In genomic region chr1:19338323-19338762, GRCh38 we compare ENCODE assay signal across 15 cellular contexts. TPM values are rescaled to one million over a fixed set of nuclear protein-coding genes. Genes with fewer than 3 reads are reported as not detected.
DNase-seq lines count a peak whose midpoint lies in the region; FAIRE-seq and TF ChIP-seq lines count a peak whose summit lies in the region.
"Had no signal": no experiment of that assay in that cellular context is flagged by ENCODE, and none has a peak within 500 bp of the region (broad histone marks: within the 10 kb centered on the region; RNA-seq: fewer than 3 reads in every experiment).

No MANE protein-coding gene starts in this region.

- H3K79me1 ChIP-seq in H1 (ENCODE audit: low read depth, low read length) = no peaks in the 10 kb centered on the region

- no peak overlapping the region for H3K23ac ChIP-seq in H1 (ENCODE audit: insufficient read length)

- no peak for TF ChIP-seq EP300 in H1 (IDR thresholded peaks at IDR 0.05; ENCODE audit: borderline replicate concordance in 1 of 2, low read depth in 2 of 2, low read length in 2 of 2)

- H3K27ac ChIP-seq in H1 (ENCODE audit: low read depth, low read length) = peak overlapping the region; percentile 79; the same call in 1 of the 2 replicates
- H3K27ac ChIP-seq: coronary artery, psoas muscle had no signal

- peak overlapping the region; percentile 55 to 60 for H3K4me2 ChIP-seq in H1 (ENCODE audit: insufficient read depth in 1 of 2, low read depth in 2 of 2, low read length in 2 of 2)

- peak; percentile 62 for TF ChIP-seq RAD21 in H1 (IDR thresholded peaks at IDR 0.05 in 1 of 2, conservative IDR thresholded peaks at IDR 0.05 in 1 of 2; ENCODE audit: low read depth in 2 of 2, low read length in 2 of 2)

- H3K18ac ChIP-seq in H1 (ENCODE audit: extremely low read depth, low read length) = peak overlapping the region; percentile 80

- peak overlapping the region; percentile 63 for H3K4ac ChIP-seq in H1 (replicated peaks; ENCODE audit: insufficient read length, low read depth, low read length)

- H2BK5ac ChIP-seq in H1 (ENCODE audit: low read depth, low read length) = peak overlapping the region; percentile 89

- peak overlapping the region; percentile 73 for H4K5ac ChIP-seq in H1 (ENCODE audit: insufficient read length, low read depth, low read length)

- peak overlapping the region; percentile 46 for H3K4me3 Mint-ChIP-seq in mesothelial cell of epicardium
- H3K4me3 Mint-ChIP-seq: T-helper 1 cell treated with Interleukin-12 subunit alpha and Interleukin-12 subunit beta and Interleukin-4 antibody, amounts not matched to agents 30 μg/mL and 1 μg/mL, for 36 hours had no signal

- H3K4me3 ChIP-seq in H7 (ENCODE audit: insufficient read depth, low read depth, low read length) (peak overlapping the region; percentile 14), H1 (ENCODE audit: extremely low read depth in 1 of 4, insufficient read depth in 2 of 4, low read depth in 3 of 4, low read length in 4 of 4) (peak overlapping the region in 1 of 4 experiments; percentile 43; a peak in 2 of 8 replicates)
- H3K4me3 ChIP-seq: coronary artery, psoas muscle had no signal

- no peaks in the 10 kb centered on the region for H3K9me3 Mint-ChIP-seq in mesothelial cell of epicardium
- H3K9me3 Mint-ChIP-seq: T-helper 1 cell treated with Interleukin-12 subunit alpha and Interleukin-12 subunit beta and Interleukin-4 antibody, amounts not matched to agents 30 μg/mL and 1 μg/mL, for 36 hours had no signal

- CTCF ChIA-PET in H1 (lab: Charles Lee; ENCODE audit: partially characterized antibody) = interaction anchor here (0.8 to 5.1 kb wide), 14 partner anchors 11 to 338 kb away, joined by 3 to 25 read pairs (median 4); no protein-coding TSS in a partner anchor

- no peaks in the 10 kb centered on the region for H3K79me2 ChIP-seq in H1 (ENCODE audit: control insufficient read depth in 1 of 2, insufficient read depth in 2 of 2, low read length in 2 of 2)

- peaks cover 16% of the 10 kb centered on the region for H3K4me1 Mint-ChIP-seq in mesothelial cell of epicardium

- H3K27me3 Mint-ChIP-seq in mesothelial cell of epicardium (ENCODE audit: low read depth) = no peaks in the 10 kb centered on the region

- peak overlapping the region in 3 of 4 experiments; percentile 33 to 73 (median 38); a peak in 4 of 7 replicates for H3K9ac ChIP-seq in H1 (replicated peaks in 1 of 4; ENCODE audit: extremely low read depth in 1 of 4, low read depth in 3 of 4, low read length in 3 of 4)

- H2BK15ac ChIP-seq in H1 (ENCODE audit: low read length) = no peak overlapping the region

- peak overlapping the region; percentile 54 for H3K27ac Mint-ChIP-seq in mesothelial cell of epicardium
- H3K27ac Mint-ChIP-seq: T-helper 1 cell treated with Interleukin-12 subunit alpha and Interleukin-12 subunit beta and Interleukin-4 antibody, amounts not matched to agents 30 μg/mL and 1 μg/mL, for 36 hours had no signal

- H3K36me3 ChIP-seq in H7 (replicated peaks; ENCODE audit: control insufficient read depth, insufficient read depth, low read length) (peaks cover 5% of the 10 kb centered on the region), H1 (ENCODE audit: control insufficient read depth in 2 of 4, insufficient read depth in 4 of 4, low read length in 3 of 4) (peaks cover 0 to 7% (median 2%) of the 10 kb centered on the region in 4 experiments; a peak in 3 of 8 replicates)

- peak; percentile 30 to 60 for TF ChIP-seq POLR2A in H1 (IDR thresholded peaks at IDR 0.05; ENCODE audit: control extremely low read depth in 1 of 2, low read depth in 2 of 2, low read length in 2 of 2)
- TF ChIP-seq POLR2A in H54 (IDR thresholded peaks at IDR 0.05; ENCODE audit: low read depth, low read length) = no peak

- TF ChIP-seq CTCF in H1 (IDR thresholded peaks at IDR 0.05; ENCODE audit: control extremely low read depth in 1 of 3, insufficient read depth in 1 of 3, low read depth in 1 of 3, low read length in 3 of 3) (peak; percentile 71 to 92 (median 87)), mesothelial cell of epicardium (IDR thresholded peaks at IDR 0.05; ENCODE audit: unreplicated experiment) (peak; percentile 50)

- no peak overlapping the region for H3K56ac ChIP-seq in H1 (replicated peaks; ENCODE audit: insufficient read length, low read depth, low read length)

- DNase-seq in H7 (peak; percentile 93), NCI-H345 treated with DMSO at 0.1 percent for 48 hours (lab: John Stamatoyannopoulos, UW; ENCODE audit: unreplicated experiment) (peak; percentile 58), H1 (ENCODE audit: low read depth in 1 of 2, low spot score in 2 of 2) (peak; percentile 58 to 84), mesothelial cell of epicardium (ENCODE audit: low spot score in 2 of 2, unreplicated experiment in 2 of 2) (peak; percentile 45 to 56), H54 (ENCODE audit: insufficient read length, low spot score) (no peak), HCEC 1CT (no peak), HT-29 (ENCODE audit: low spot score) (no peak), NCI-H146 treated with DMSO at 0.1 percent for 48 hours (lab: John Stamatoyannopoulos, UW; ENCODE audit: unreplicated experiment) (no peak)
- DNase-seq: activated CD8-positive, alpha-beta memory T cell treated with anti-CD3 and anti-CD28 coated beads, Interleukin-2, amount 50 U/mL, for 48 hours; DMS153; GOT3; NCI-H446 treated with DMSO at 0.1 percent for 48 hours; psoas muscle had no signal

- peak overlapping the region; percentile 95 for H4K8ac ChIP-seq in H1 (ENCODE audit: extremely low read depth, insufficient read depth, low read length)

- H2AFZ ChIP-seq in H1 (ENCODE audit: low read length) = no peak overlapping the region; the same call in 1 of the 2 replicates

- H3K14ac ChIP-seq in H1 (ENCODE audit: insufficient read length) = no peak overlapping the region

- H2BK20ac ChIP-seq in H1 (ENCODE audit: low read length) = peak overlapping the region; percentile 62; the same call in 1 of the 2 replicates

- H3K36me3 Mint-ChIP-seq in mesothelial cell of epicardium = peaks cover 7% of the 10 kb centered on the region

- H2BK120ac ChIP-seq in H1 (replicated peaks; ENCODE audit: low read depth, low read length) = no peak overlapping the region

- POLR2A ChIA-PET in H1 (lab: Charles Lee; ENCODE audit: partially characterized antibody) = interaction anchor here (0.8 to 1.8 kb wide), 7 partner anchors 8 to 244 kb away, joined by 3 to 8 read pairs (median 4); partner anchors contain the start of genes EMC1 and MRTO4

- peak overlapping the region; percentile 98 for H2BK12ac ChIP-seq in H1 (ENCODE audit: low read depth, low read length)

- H2AK5ac ChIP-seq in H1 (ENCODE audit: low read depth, low read length) = peak overlapping the region; percentile 26; the same call in 1 of the 2 replicates

- H3K23me2 ChIP-seq in H1 (ENCODE audit: low read depth, low read length) = peaks cover 2% of the 10 kb centered on the region; the same call in 1 of the 2 replicates

- FAIRE-seq in H1 (lab: Jason Lieb, UNC) = peak; percentile 24
- FAIRE-seq in H54 (lab: Jason Lieb, UNC) = no peak

- H3K9me3 ChIP-seq in H1 (ENCODE audit: insufficient read depth in 2 of 2, low read depth in 1 of 2, low read length in 1 of 2) = no peaks in the 10 kb centered on the region
- H3K9me3 ChIP-seq: psoas muscle had no signal

- no peaks in the 10 kb centered on the region for H3K27me3 ChIP-seq in H7 (ENCODE audit: control insufficient read depth, insufficient read depth, low read length)
- no peaks in the 10 kb centered on the region for H3K27me3 ChIP-seq in H1 (replicated peaks in 1 of 4; ENCODE audit: control insufficient read depth in 3 of 4, extremely low read depth in 1 of 4, insufficient read depth in 3 of 4, low read length in 3 of 4)

- H3K4me1 ChIP-seq in H1 (replicated peaks in 1 of 4; ENCODE audit: control insufficient read depth in 3 of 4, insufficient read depth in 4 of 4, low read length in 3 of 4) = peaks cover 0 to 15% (median 10%) of the 10 kb centered on the region in 4 experiments; a peak in 5 of 7 replicates
- H3K4me1 ChIP-seq: psoas muscle had no signal

- WGBS in H1 (ENCODE audit: extremely low coverage in 1 of 2, insufficient coverage in 1 of 2, insufficient read length in 1 of 2, insufficient replicate concordance in 2 of 2, low coverage in 1 of 2, low lambda C conversion rate in 2 of 2, missing lambda C conversion rate in 1 of 2), 2 experiments = 22% methylated on average over 24 of the region's 27 CpGs; no CpG with 5 or more reads in 1 of the 2 experiments

- peaks cover 5 to 7% of the 10 kb centered on the region in 2 experiments for H4K20me1 ChIP-seq in H1 (replicated peaks in 1 of 2; ENCODE audit: control insufficient read depth in 1 of 2, insufficient read depth in 2 of 2, low read length in 2 of 2)

- H4K91ac ChIP-seq in H1 (replicated peaks; ENCODE audit: insufficient read length, low read length) = peak overlapping the region; percentile 45

RNA-seq across cellular contexts. Expression of gene SLC66A1, which starts 26.2 kb away (rescaled TPM):
- 25.7 and 29.5 TPM in 2 replicates for total RNA-seq in H7 (2014; rRNA removed; shearing (Covaris generic))
- total RNA-seq in H1 (2021; fragmentation: NEBNext Ultra II Directional; extraction: Animal tissue kit (Norgen Biotek cat#: 25700)) = 14.0 and 16.8 TPM in 2 replicates
- 27.9 and 34.2 TPM in 2 replicates for polyA plus RNA-seq in H1 (2011; rRNA removed)
- polyA plus RNA-seq in H1 (2011; cell fraction: cytosol; rRNA removed) = 23.4 TPM
- polyA plus RNA-seq in H1 (2011; cell fraction: nucleus; rRNA removed) = 21.8 TPM
- polyA plus RNA-seq in H1 (2012, experiment 1 of 2) = 11.6 to 22.2 TPM (median 17.2 TPM) in 4 replicates
- polyA plus RNA-seq in H1 (2012, experiment 2 of 2) = 13.6 TPM
- 14.9 TPM for polyA plus RNA-seq in H1 (2013, experiment 1 of 2)
- polyA plus RNA-seq in H1 (2013, experiment 2 of 2) = 14.4 TPM
- polyA minus RNA-seq in H1 (2011; rRNA and poly(A)+ RNA removed) = 14.6 and 17.5 TPM in 2 replicates
- 12.1 TPM for polyA minus RNA-seq in H1 (2011; cell fraction: cytosol; rRNA and poly(A)+ RNA removed)
- 15.3 TPM for polyA minus RNA-seq in H1 (2011; cell fraction: nucleus; rRNA and poly(A)+ RNA removed)
- total RNA-seq in mesothelial cell of epicardium = 20.7 to 23.3 TPM (median 20.9 TPM) in 3 replicates
- total RNA-seq in HT-29 (2014; rRNA removed; shearing (Covaris generic)) = 27.2 and 27.9 TPM in 2 replicates

RNA-seq across cellular contexts. Expression of gene AKR7A2, which starts 26.4 kb away (rescaled TPM):
- total RNA-seq in H7 (2014; rRNA removed; shearing (Covaris generic)) = 90.2 and 92.4 TPM in 2 replicates
- total RNA-seq in H1 (2021; fragmentation: NEBNext Ultra II Directional; extraction: Animal tissue kit (Norgen Biotek cat#: 25700)) = 32.0 and 34.5 TPM in 2 replicates
- polyA plus RNA-seq in H1 (2011; rRNA removed) = 47.9 and 48.3 TPM in 2 replicates
- 35.9 TPM for polyA plus RNA-seq in H1 (2011; cell fraction: cytosol; rRNA removed)
- polyA plus RNA-seq in H1 (2011; cell fraction: nucleus; rRNA removed) = 41.0 TPM
- 24.1 to 37.1 TPM (median 34.7 TPM) in 4 replicates for polyA plus RNA-seq in H1 (2012, experiment 1 of 2)
- 43.0 TPM for polyA plus RNA-seq in H1 (2012, experiment 2 of 2)
- polyA plus RNA-seq in H1 (2013, experiment 1 of 2) = 24.6 TPM
- polyA plus RNA-seq in H1 (2013, experiment 2 of 2) = 23.7 TPM
- 20.4 and 20.9 TPM in 2 replicates for polyA minus RNA-seq in H1 (2011; rRNA and poly(A)+ RNA removed)
- polyA minus RNA-seq in H1 (2011; cell fraction: cytosol; rRNA and poly(A)+ RNA removed) = 26.2 TPM
- 25.6 TPM for polyA minus RNA-seq in H1 (2011; cell fraction: nucleus; rRNA and poly(A)+ RNA removed)
- total RNA-seq in mesothelial cell of epicardium = 52.7 to 56.0 TPM (median 53.7 TPM) in 3 replicates
- total RNA-seq in HT-29 (2014; rRNA removed; shearing (Covaris generic)) = 202 and 211 TPM in 2 replicates

RNA-seq across cellular contexts. Expression of gene AKR7A3, which starts 49.8 kb away (rescaled TPM):
- 0.69 and 1.8 TPM in 2 replicates for total RNA-seq in H7 (2014; rRNA removed; shearing (Covaris generic))
- 0.65 TPM in 2 replicates for total RNA-seq in H1 (2021; fragmentation: NEBNext Ultra II Directional; extraction: Animal tissue kit (Norgen Biotek cat#: 25700))
- polyA plus RNA-seq in H1 (2011; rRNA removed) = 0.62 and 0.72 TPM in 2 replicates
- 0.66 TPM for polyA plus RNA-seq in H1 (2011; cell fraction: cytosol; rRNA removed)
- polyA plus RNA-seq in H1 (2011; cell fraction: nucleus; rRNA removed) = 2.7 TPM
- polyA plus RNA-seq in H1 (2012, experiment 1 of 2) = 0.60 to 1.0 TPM (median 0.71 TPM) in 4 replicates
- 0.43 TPM for polyA plus RNA-seq in H1 (2012, experiment 2 of 2)
- 0.49 TPM for polyA plus RNA-seq in H1 (2013, experiment 1 of 2)
- 0.59 TPM for polyA plus RNA-seq in H1 (2013, experiment 2 of 2)
- 0.12 and 0.19 TPM in 2 replicates for polyA minus RNA-seq in H1 (2011; rRNA and poly(A)+ RNA removed)
- polyA minus RNA-seq in H1 (2011; cell fraction: cytosol; rRNA and poly(A)+ RNA removed) = not detected
- polyA minus RNA-seq in H1 (2011; cell fraction: nucleus; rRNA and poly(A)+ RNA removed) = 0.80 TPM
- total RNA-seq in mesothelial cell of epicardium = 2.5 to 3.1 TPM (median 2.8 TPM) in 3 replicates
- total RNA-seq in HT-29 (2014; rRNA removed; shearing (Covaris generic)) = 136 and 142 TPM in 2 replicates

Comparison
In these comparisons a context has a peak if more than half of its experiments do, and no peak if none do; other contexts are left out.
1. DNase-seq: peak in H7 (single experiment), NCI-H345 treated with DMSO at 0.1 percent for 48 hours (single experiment), H1 (2 of 2) and mesothelial cell of epicardium (2 of 2); none in H54 (single experiment), HCEC 1CT (single experiment), HT-29 (single experiment) and NCI-H146 treated with DMSO at 0.1 percent for 48 hours (single experiment).
2. RNA of gene AKR7A3, which starts 49.8 kb away (total RNA-seq): 136 to 142 TPM in HT-29; 2.5 to 3.1 TPM in mesothelial cell of epicardium, 0.69 to 1.8 TPM in H7 and 0.65 TPM in H1; every median in the first group is over 10 times any median in the second.